8 cellular contexts compared by ENCODE assay signal in the genomic region with DNA sequence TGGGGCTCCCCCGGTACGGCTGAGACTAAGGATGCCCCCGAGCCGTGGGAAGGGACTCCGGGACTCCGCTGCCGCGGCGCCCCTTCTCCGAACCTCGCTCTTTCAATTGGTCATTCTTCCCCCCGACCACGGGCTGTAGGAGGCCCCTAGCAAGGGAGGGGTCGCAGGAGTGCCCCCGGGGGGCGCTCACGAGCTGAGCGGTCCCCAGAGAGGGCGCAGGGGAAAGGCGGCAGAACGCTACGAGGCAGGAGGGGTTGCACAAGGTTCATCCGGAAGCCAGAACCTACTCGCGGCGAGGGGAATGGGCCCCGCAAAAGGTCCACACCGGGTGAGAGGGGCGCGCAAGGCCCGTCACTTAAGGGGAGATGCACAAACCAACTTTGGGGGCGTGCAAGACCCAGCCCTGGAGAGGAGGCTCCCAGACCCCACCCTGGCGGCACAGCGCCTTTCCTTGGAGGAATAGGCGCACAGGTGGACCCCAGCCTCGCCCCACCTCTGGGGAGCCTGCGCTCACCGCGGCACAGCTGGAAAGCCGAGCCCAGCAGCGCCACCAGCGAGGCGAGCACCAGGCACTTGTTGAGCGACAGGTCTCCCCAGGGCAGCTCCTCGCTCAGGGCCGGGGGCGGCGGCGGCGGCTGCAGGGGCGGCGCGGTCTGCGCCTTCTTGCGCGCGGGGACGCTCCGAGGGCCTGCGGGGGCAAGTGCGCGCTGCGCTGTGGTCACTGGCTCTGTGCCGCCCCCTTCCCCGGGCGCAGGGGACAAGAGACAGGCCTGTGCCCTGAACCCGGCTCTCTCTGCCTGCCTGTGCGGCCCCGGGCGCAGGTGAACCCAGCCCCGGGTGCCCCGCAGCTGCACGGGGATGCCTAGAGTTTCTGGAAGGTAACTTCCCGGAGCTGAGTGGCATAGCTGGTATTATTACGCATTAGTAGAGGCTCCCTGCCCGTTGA. TPM values are rescaled to one million over a fixed set of nuclear protein-coding genes. Genes with fewer than 3 reads are reported as not detected.
DNase-seq lines count a peak whose midpoint lies in the region; ATAC-seq and TF ChIP-seq lines count a peak whose summit lies in the region.

No MANE protein-coding gene starts in this region.

- peak; percentile 48 for TF ChIP-seq CTCF in A673 (conservative IDR thresholded peaks at IDR 0.05; ENCODE audit: low read depth, low read length)
- no peak for TF ChIP-seq CTCF in lower leg skin (IDR thresholded peaks at IDR 0.05)

- H3K9me3 ChIP-seq in A673 (ENCODE audit: low read depth, low read length, poor library complexity, severe bottlenecking): no peaks in the 10 kb centered on the region
- H3K9me3 ChIP-seq in iPS-18a (ENCODE audit: control insufficient read depth, low read depth, low read length): no peaks in the 10 kb centered on the region

- 11 to 14% methylated on average over 46 to 54 of the region's 76 CpGs for WGBS in lower leg skin, 2 donors

- CTCF ChIA-PET in A673 (lab: Charles Lee): interaction anchor here (0.6 to 0.9 kb wide), 2 partner anchors 9 to 112 kb away, joined by 3 to 4 read pairs; no protein-coding TSS in a partner anchor

- H3K9ac ChIP-seq in iPS-18a (ENCODE audit: low read length): no peak overlapping the region

- H3K4me3 ChIP-seq in A673 (ENCODE audit: low read depth, low read length, poor library complexity, severe bottlenecking) (no peak overlapping the region), H7 (ENCODE audit: insufficient read depth, low read depth, low read length) (peak overlapping the region; percentile 47), iPS-18a (ENCODE audit: low read length) (peak overlapping the region; percentile 64), lower leg skin (ENCODE audit: low read depth, poor library complexity, severe bottlenecking) (no peak overlapping the region)

- H3K27ac ChIP-seq in A673 (ENCODE audit: low read depth, low read length, poor library complexity, severe bottlenecking): no peak overlapping the region
- H3K27ac ChIP-seq in iPS-18a (ENCODE audit: low read length): no peak overlapping the region

- intact Hi-C loops in A673 (cut with micrococcal nuclease; ENCODE audit: unreplicated experiment) (no loop called here), lower leg skin (cut with DNase I; ENCODE audit: low total_unique reads) (no loop called here)

- no peak for TF ChIP-seq POLR2A in lower leg skin (IDR thresholded peaks at IDR 0.05)

- POLR2A ChIA-PET in A673 (lab: Charles Lee; ENCODE audit: low non-redundant PET): interaction anchor here (0.6 kb wide), 2 partner anchors 80 to 95 kb away, joined by 4 to 7 read pairs; no protein-coding TSS in a partner anchor

- ATAC-seq in HG03196 (IDR thresholded peaks at IDR 0.05; ENCODE audit: unreplicated experiment): no peak

- H3K4me1 ChIP-seq in A673 (ENCODE audit: insufficient read depth, low read length, poor library complexity, severe bottlenecking) (no peaks in the 10 kb centered on the region), iPS-18a (ENCODE audit: control insufficient read depth, low read depth, low read length) (no peaks in the 10 kb centered on the region)

- H3K27me3 ChIP-seq in A673 (replicated peaks; ENCODE audit: insufficient read depth, low read depth, low read length, poor library complexity) (no peaks in the 10 kb centered on the region), H7 (ENCODE audit: control insufficient read depth, insufficient read depth, low read length) (peaks cover 14% of the 10 kb centered on the region), iPS-18a (ENCODE audit: control insufficient read depth, insufficient read depth, low read length) (peaks cover 25% of the 10 kb centered on the region)

- H3K36me3 ChIP-seq in A673 (ENCODE audit: insufficient read depth, low read length, poor library complexity, severe bottlenecking) (no peaks in the 10 kb centered on the region), H7 (replicated peaks; ENCODE audit: control insufficient read depth, insufficient read depth, low read length) (no peaks in the 10 kb centered on the region), iPS-18a (ENCODE audit: control insufficient read depth, low read depth, low read length) (no peaks in the 10 kb centered on the region)

- no TSS peak for BruUV-seq in A673 (replicated peaks; lab: Mats Ljungman, UMichigan)

- DNase-seq in A673 (ENCODE audit: low spot score): no peak
- peak; percentile 96 for DNase-seq in H7
- DNase-seq in activated CD8-positive, alpha-beta memory T cell treated with anti-CD3 and anti-CD28 coated beads for 24 hours: peak; percentile 84
- no peak for DNase-seq in lower leg skin (ENCODE audit: low spot score in 2 of 2)
- DNase-seq in NCI-H1048 (lab: John Stamatoyannopoulos, UW): no peak
- DNase-seq in cerebellar nuclear complex (lab: John Stamatoyannopoulos, UW): no peak

RNA-seq across cellular contexts. Expression of gene JSRP1, which starts 2.8 kb away (rescaled TPM):
- total RNA-seq in A673 (2021): 0.73 TPM in 1 of 2 replicates, not detected in the other
- not detected in 2 replicates for total RNA-seq in H7 (2014; rRNA removed; shearing (Covaris generic))
- total RNA-seq in lower leg skin: not detected

RNA-seq across cellular contexts. Expression of gene AMH, which starts 4.3 kb away (rescaled TPM):
- total RNA-seq in A673 (2021) (15.1 and 16.3 TPM in 2 replicates), lower leg skin (1 to 10 TPM in 3 of 4 donors, under 1 TPM in 1; 0.13 to 1.3 (median 1.2) TPM)
- total RNA-seq in H7 (2014; rRNA removed; shearing (Covaris generic)): 10.5 and 12.8 TPM in 2 replicates

RNA-seq across cellular contexts. Expression of gene SF3A2, which starts 16.8 kb away (rescaled TPM):
- total RNA-seq in A673 (2021): 186 and 187 TPM in 2 replicates
- total RNA-seq in H7 (2014; rRNA removed; shearing (Covaris generic)): 107 and 115 TPM in 2 replicates
- 10 to 100 TPM; 35.6 to 85.6 (median 47.8) TPM for total RNA-seq in lower leg skin

RNA-seq across cellular contexts. Expression of gene PLEKHJ1, which starts 17.2 kb away (rescaled TPM):
- total RNA-seq in A673 (2021) (73.7 and 75.9 TPM in 2 replicates), lower leg skin (10 to 100 TPM; 52.2 to 80.5 (median 70.0) TPM)
- 269 and 295 TPM in 2 replicates for total RNA-seq in H7 (2014; rRNA removed; shearing (Covaris generic))

RNA-seq across cellular contexts. Expression of gene PEAK3, which starts 28.6 kb away (rescaled TPM):
- total RNA-seq in A673 (2021): not detected in 2 replicates
- total RNA-seq in H7 (2014; rRNA removed; shearing (Covaris generic)): not detected in 2 replicates
- total RNA-seq in lower leg skin: under 1 TPM; 0.30 to 0.97 (median 0.76) TPM

Comparison
In these comparisons a context has a peak if more than half of its experiments do, and no peak if none do; other contexts are left out.
1. DNase-seq: peak in H7 (single experiment) and activated CD8-positive, alpha-beta memory T cell treated with anti-CD3 and anti-CD28 coated beads for 24 hours (single experiment); none in A673 (single experiment), lower leg skin (0 of 2), NCI-H1048 (single experiment) and cerebellar nuclear complex (0 of 2).
2. H3K4me3 ChIP-seq: peak in H7 (single experiment) and iPS-18a (single experiment); none in A673 (single experiment) and lower leg skin (single experiment).